Comparison of ENCODE assay signal across 31 cellular contexts in genomic region chr6:6950373-6951145, GRCh38.
"Had no signal": no experiment of that assay in that cellular context is flagged by ENCODE, and none has a peak within 500 bp of the region (broad histone marks: within the 10 kb centered on the region; RNA-seq: fewer than 3 reads in every experiment).

No MANE protein-coding gene starts in this region.

- ATAC-seq: left colon; left lung; lower lobe of right lung; naive thymus-derived CD8-positive, alpha-beta T cell; pancreas; right cardiac atrium; stimulated activated effector memory CD8-positive, alpha-beta T cell treated with anti-CD3 and anti-CD28 coated beads, Interleukin-12 subunit alpha, Interleukin-12 subunit beta, amount 100 ng/mL, for 72 hours; upper lobe of right lung had no signal

- FAIRE-seq: islet of Langerhans, kidney, pancreas, small intestine, urothelium cell line had no signal

- H3K27me3 ChIP-seq: left lung, pancreas, sigmoid colon, spleen, suprapubic skin, tibial artery, upper lobe of right lung had no signal

- DNase-seq: hypothalamus; immature natural killer cell; kidney; left colon; left lung; lower lobe of right lung; mammary epithelial cell; mesenchymal stem cell; naive thymus-derived CD8-positive, alpha-beta T cell; nucleus accumbens; pancreas; posterior cingulate gyrus; retina; right cardiac atrium; sigmoid colon; small intestine; spleen; stimulated activated CD4-positive, alpha-beta T cell treated with anti-CD3 and anti-CD28 coated beads, Interleukin-4, amount 100 ng/mL, for 24 hours; stimulated activated naive CD4-positive, alpha-beta T cell; tibial artery; trophoblast cell; upper lobe of right lung had no signal

- H3K4me3 ChIP-seq: left lung, lower lobe of right lung, pancreas, prostate gland, sigmoid colon, spleen, suprapubic skin, thoracic aorta, tibial artery, upper lobe of right lung had no signal

- H3K4me3 Mint-ChIP-seq: immature natural killer cell; naive thymus-derived CD8-positive, alpha-beta T cell; nephron; neural crest cell; stimulated activated effector memory CD8-positive, alpha-beta T cell treated with anti-CD3 and anti-CD28 coated beads, Interleukin-12 subunit alpha, Interleukin-12 subunit beta, amount 100 ng/mL, for 72 hours; stimulated activated naive CD8-positive, alpha-beta T cell treated with anti-CD3 and anti-CD28 coated beads, Interleukin-15, Interleukin-2, amounts not matched to agents 100 ng/mL and 50 ng/mL, for 24 hours had no signal

- H3K27ac ChIP-seq: left lung, lower lobe of right lung, pancreas, prostate gland, sigmoid colon, spleen, suprapubic skin, thoracic aorta, tibial artery, upper lobe of right lung had no signal

- H3K4me1 ChIP-seq: left lung, lower lobe of right lung, pancreas, prostate gland, sigmoid colon, spleen, suprapubic skin, tibial artery, upper lobe of right lung had no signal

- H3K36me3 Mint-ChIP-seq: immature natural killer cell; stimulated activated effector memory CD8-positive, alpha-beta T cell treated with anti-CD3 and anti-CD28 coated beads, Interleukin-12 subunit alpha, Interleukin-12 subunit beta, amount 100 ng/mL, for 72 hours had no signal

- H3K9me3 ChIP-seq: lower lobe of right lung, pancreas, prostate gland, suprapubic skin, thoracic aorta, tibial artery, upper lobe of right lung had no signal

- H3K4me1 Mint-ChIP-seq: immature natural killer cell; naive thymus-derived CD8-positive, alpha-beta T cell; neural crest cell; stimulated activated effector memory CD8-positive, alpha-beta T cell treated with anti-CD3 and anti-CD28 coated beads, Interleukin-12 subunit alpha, Interleukin-12 subunit beta, amount 100 ng/mL, for 72 hours had no signal

- H3K36me3 ChIP-seq: left lung, lower lobe of right lung, pancreas, prostate gland, sigmoid colon, spleen, suprapubic skin, thoracic aorta, tibial artery, upper lobe of right lung had no signal

- H3K27me3 Mint-ChIP-seq: naive thymus-derived CD8-positive, alpha-beta T cell; stimulated activated naive CD8-positive, alpha-beta T cell treated with anti-CD3 and anti-CD28 coated beads, Interleukin-15, Interleukin-2, amounts not matched to agents 100 ng/mL and 50 ng/mL, for 24 hours had no signal

- H3K27ac Mint-ChIP-seq: immature natural killer cell; nephron; stimulated activated effector memory CD8-positive, alpha-beta T cell treated with anti-CD3 and anti-CD28 coated beads, Interleukin-12 subunit alpha, Interleukin-12 subunit beta, amount 100 ng/mL, for 72 hours; stimulated activated naive CD8-positive, alpha-beta T cell treated with anti-CD3 and anti-CD28 coated beads, Interleukin-15, Interleukin-2, amounts not matched to agents 100 ng/mL and 50 ng/mL, for 24 hours had no signal
